20 cellular contexts compared by ENCODE assay signal in genomic region chr1:224619209-224619608, GRCh38. TPM values are rescaled to one million over a fixed set of nuclear protein-coding genes. Genes with fewer than 3 reads are reported as not detected.
DNase-seq lines count a peak whose midpoint lies in the region; ATAC-seq and TF ChIP-seq lines count a peak whose summit lies in the region.
"Had no signal": no experiment of that assay in that cellular context is flagged by ENCODE, and none has a peak within 500 bp of the region (broad histone marks: within the 10 kb centered on the region; RNA-seq: fewer than 3 reads in every experiment).

No MANE protein-coding gene starts in this region.

- H3K79me2 ChIP-seq in PC-3 (ENCODE audit: low read length) (peaks cover 6% of the 10 kb centered on the region; the same call in 1 of the 2 replicates), osteoblast (ENCODE audit: insufficient read depth, low read length) (peaks cover 48% of the 10 kb centered on the region), Karpas-422 (ENCODE audit: low read length) (no peaks in the 10 kb centered on the region)

- H3K9me3 ChIP-seq in PC-3 (ENCODE audit: low read length) (no peaks in the 10 kb centered on the region), osteoblast (ENCODE audit: low read depth, low read length) (no peaks in the 10 kb centered on the region), Karpas-422 (ENCODE audit: low read length) (no peaks in the 10 kb centered on the region)
- H3K9me3 ChIP-seq: stomach, tibial artery had no signal

- POLR2A ChIA-PET in PC-3 (lab: Charles Lee; ENCODE audit: unreplicated experiment) = interaction anchor here (1.1 kb wide), 1 partner anchor 54 kb away, joined by 3 read pairs; no protein-coding TSS in a partner anchor

- no peaks in the 10 kb centered on the region for H4K20me1 ChIP-seq in PC-3 (ENCODE audit: low read length)
- H4K20me1 ChIP-seq in osteoblast (ENCODE audit: insufficient read depth, low read length) = no peaks in the 10 kb centered on the region
- H4K20me1 ChIP-seq in Karpas-422 (ENCODE audit: insufficient read depth, low read depth, low read length) = no peaks in the 10 kb centered on the region

- DNase-seq in DMS79 (lab: John Stamatoyannopoulos, UW) = peak; percentile 14
- DNase-seq in DMS79 treated with DMSO at 0.1 percent for 48 hours (lab: John Stamatoyannopoulos, UW) = no peak
- no peak for DNase-seq in PC-3
- DNase-seq in epithelial cell of proximal tubule (ENCODE audit: low read depth) = no peak
- DNase-seq in osteoblast (ENCODE audit: insufficient read length, low spot score, missing footprints) = no peak
- DNase-seq in Karpas-422 = no peak
- no peak for DNase-seq in activated CD4-positive, alpha-beta T cell treated with anti-CD3 and anti-CD28 coated beads for 4 hours
- no peak for DNase-seq in HPDE6-E6E7 (ENCODE audit: extremely low spot score)
- DNase-seq: activated CD4-positive, alpha-beta T cell treated with anti-CD3 and anti-CD28 coated beads, Interleukin-2, amount 50 U/mL, for 1 hour; anterior cingulate cortex; CD4-positive, alpha-beta memory T cell; DMS 273 treated with DMSO at 0.1 percent for 48 hours; erythroblast; KBM-7; NCI-H1694; NCI-H526; stomach; tibial artery; WERI-Rb-1 had no signal

- H3K27ac ChIP-seq in PC-3 (ENCODE audit: low read length) (no peak overlapping the region), osteoblast (ENCODE audit: low read depth, low read length) (no peak overlapping the region), Karpas-422 (ENCODE audit: low read length) (no peak overlapping the region)
- H3K27ac ChIP-seq: 22Rv1, stomach, tibial artery, WERI-Rb-1 had no signal

- peak overlapping the region; percentile 98 for H3K4me2 ChIP-seq in PC-3 (ENCODE audit: low read length)
- no peak overlapping the region for H3K4me2 ChIP-seq in osteoblast (ENCODE audit: insufficient read depth, low read length)
- H3K4me2 ChIP-seq in Karpas-422 (ENCODE audit: low read depth, low read length, poor library complexity, severe bottlenecking) = no peak overlapping the region

- H3K9me2 ChIP-seq in PC-3 (replicated peaks; ENCODE audit: low read length) (no peaks in the 10 kb centered on the region), Karpas-422 (replicated peaks; ENCODE audit: insufficient read depth, low read length) (no peaks in the 10 kb centered on the region)

- H3K4me1 ChIP-seq in PC-3 (ENCODE audit: insufficient read depth, low read length) = peaks cover 37% of the 10 kb centered on the region
- peaks cover 24% of the 10 kb centered on the region for H3K4me1 ChIP-seq in osteoblast (ENCODE audit: insufficient read depth, low read length)
- H3K4me1 ChIP-seq in Karpas-422 (ENCODE audit: low read length) = no peaks in the 10 kb centered on the region

- ATAC-seq in PC-3 = no peak

- no peak overlapping the region for H3K9ac ChIP-seq in PC-3 (ENCODE audit: low read length)
- no peak overlapping the region for H3K9ac ChIP-seq in Karpas-422 (ENCODE audit: low read length)

- H3K36me3 ChIP-seq in PC-3 (ENCODE audit: low read depth, low read length) (no peaks in the 10 kb centered on the region), osteoblast (ENCODE audit: insufficient read depth, low read length) (no peaks in the 10 kb centered on the region), Karpas-422 (ENCODE audit: insufficient read depth, low read length) (no peaks in the 10 kb centered on the region)
- H3K36me3 ChIP-seq: stomach, tibial artery, WERI-Rb-1 had no signal

- BruUV-seq in PC-3 (replicated peaks; lab: Mats Ljungman, UMichigan) = no TSS peak

- no peaks in the 10 kb centered on the region for H3F3A ChIP-seq in PC-3 (ENCODE audit: low read length, unreplicated experiment)

- intact Hi-C loops in PC-3 (cut with micrococcal nuclease) = loop anchor here (5.0 kb wide), 1 partner anchor 52 kb away; no protein-coding TSS in a partner anchor

- CTCF ChIA-PET in PC-3 (lab: Charles Lee) = no interaction called here

- TF ChIP-seq CTCF in PC-3 (conservative IDR thresholded peaks at IDR 0.05; ENCODE audit: low read depth, low read length) (no peak), epithelial cell of proximal tubule (conservative IDR thresholded peaks at IDR 0.05; ENCODE audit: low read depth, low read length) (no peak), osteoblast (IDR thresholded peaks at IDR 0.05; ENCODE audit: extremely low read depth, low read depth, low read length) (no peak)

- H3K4me3 ChIP-seq in PC-3 (ENCODE audit: low read length) (peak overlapping the region; percentile 80; the same call in 1 of the 2 replicates), epithelial cell of proximal tubule (ENCODE audit: low read depth, low read length) (peak overlapping the region; percentile 65), osteoblast (ENCODE audit: insufficient read depth, low read length) (peak overlapping the region; percentile 71), Karpas-422 (ENCODE audit: low read length) (no peak overlapping the region)
- H3K4me3 ChIP-seq: stomach, tibial artery had no signal

- H2AFZ ChIP-seq in PC-3 (ENCODE audit: low read length) = no peak overlapping the region
- no peak overlapping the region for H2AFZ ChIP-seq in osteoblast (ENCODE audit: low read length)
- no peak overlapping the region for H2AFZ ChIP-seq in Karpas-422 (ENCODE audit: low read length)

- H3K27me3 ChIP-seq in PC-3 (ENCODE audit: low read length) (no peaks in the 10 kb centered on the region), osteoblast (ENCODE audit: insufficient read depth, low read length) (peaks cover 50% of the 10 kb centered on the region), Karpas-422 (ENCODE audit: low read length) (no peaks in the 10 kb centered on the region)

RNA-seq across cellular contexts. Expression of gene CNIH3, which starts 3.1 kb away (rescaled TPM):
- total RNA-seq in PC-3 (2014; rRNA removed) (5.6 and 7.4 TPM in 2 replicates), epithelial cell of proximal tubule (1.4 and 1.9 TPM in 2 replicates), osteoblast (3.6 and 9.7 TPM in 2 replicates)
- 1.3 and 4.7 TPM in 2 replicates for total RNA-seq in Karpas-422 (2014; rRNA removed; shearing (Covaris generic); ENCODE audit: low replicate concordance)
